ENCODE assay signal across 8 cellular contexts in the genomic region with DNA sequence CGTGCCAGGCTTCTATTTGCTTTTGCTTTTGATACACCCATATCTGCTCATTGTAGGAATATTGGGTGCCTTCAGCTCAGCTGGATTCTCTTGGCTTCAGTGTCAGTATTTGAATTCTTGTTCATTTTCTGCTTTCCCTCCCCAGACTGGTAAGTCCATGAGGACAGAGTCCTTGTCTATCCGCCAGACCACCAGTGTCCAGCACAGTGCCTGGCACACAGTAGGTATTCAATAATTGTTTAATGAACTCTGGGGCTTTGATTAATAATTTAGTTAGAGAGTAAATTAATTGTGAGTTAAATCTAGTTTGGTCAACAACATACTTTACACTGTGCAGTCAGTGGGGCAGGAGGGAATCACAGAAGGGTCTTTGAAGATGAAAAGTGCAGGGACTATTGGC.
DNase-seq lines count a peak whose midpoint lies in the region; ATAC-seq and TF ChIP-seq lines count a peak whose summit lies in the region.

No MANE protein-coding gene starts in this region.

- H3K27me3 Mint-ChIP-seq in CD8-positive, alpha-beta memory T cell, result no peaks in the 10 kb centered on the region

- H3K9me3 Mint-ChIP-seq in CD8-positive, alpha-beta memory T cell, result no peaks in the 10 kb centered on the region

- 80% methylated on average over 2 of the region's 2 CpGs for WGBS in prostate gland

- CTCF ChIA-PET in CD8-positive, alpha-beta memory T cell (lab: Charles Lee), result interaction anchor here (0.8 to 1.5 kb wide), 6 partner anchors 10 to 144 kb away, joined by 3 to 6 read pairs (median 3); no protein-coding TSS in a partner anchor
- CTCF ChIA-PET in RWPE1 (lab: Yijun Ruan, JAX), result interaction anchor here (0.6 kb wide), 1 partner anchor 17 kb away, joined by 3 read pairs; no protein-coding TSS in a partner anchor

- no peaks in the 10 kb centered on the region for H3K27me3 ChIP-seq in CD8-positive, alpha-beta memory T cell (ENCODE audit: insufficient read depth, low read length, poor library complexity, severe bottlenecking)
- H3K27me3 ChIP-seq in prostate gland (replicated peaks; ENCODE audit: insufficient read depth), result no peaks in the 10 kb centered on the region

- H3K27ac Mint-ChIP-seq in CD8-positive, alpha-beta memory T cell, result peak overlapping the region; percentile 48 to 96 (median 86)

- H3K4me3 Mint-ChIP-seq in CD8-positive, alpha-beta memory T cell, result peak overlapping the region; percentile 74 to 91 (median 81)

- no peaks in the 10 kb centered on the region for H3K36me3 ChIP-seq in CD8-positive, alpha-beta memory T cell (ENCODE audit: insufficient read depth, low read length)
- H3K36me3 ChIP-seq in prostate gland, result no peaks in the 10 kb centered on the region

- no peak for DNase-seq in CD8-positive, alpha-beta memory T cell
- DNase-seq in RWPE1 (ENCODE audit: low spot score) (no peak), epithelial cell of prostate (ENCODE audit: low read depth, low spot score) (no peak), prostate gland (ENCODE audit: low spot score) (no peak), D341Med (ENCODE audit: low spot score) (no peak), NCI-H526 (lab: John Stamatoyannopoulos, UW) (no peak)

- peak overlapping the region; percentile 27 for H3K27ac ChIP-seq in CD8-positive, alpha-beta memory T cell (ENCODE audit: low read depth, low read length)
- peak overlapping the region; percentile 93 for H3K27ac ChIP-seq in RWPE1
- peak overlapping the region; percentile 85 for H3K27ac ChIP-seq in epithelial cell of prostate
- peak overlapping the region; percentile 94 to 97 for H3K27ac ChIP-seq in prostate gland

- ATAC-seq in HG02571 (IDR thresholded peaks at IDR 0.05; ENCODE audit: unreplicated experiment) (no peak), GM21526 (IDR thresholded peaks at IDR 0.05; ENCODE audit: low FRiP score, unreplicated experiment) (no peak)

- H3K4me1 ChIP-seq in CD8-positive, alpha-beta memory T cell (ENCODE audit: insufficient read depth, low read length), result peaks cover 11% of the 10 kb centered on the region
- no peaks in the 10 kb centered on the region for H3K4me1 ChIP-seq in prostate gland (replicated peaks)

- no peaks in the 10 kb centered on the region for H3K36me3 Mint-ChIP-seq in CD8-positive, alpha-beta memory T cell

- no peaks in the 10 kb centered on the region for H3K9me3 ChIP-seq in CD8-positive, alpha-beta memory T cell (ENCODE audit: low read length)
- H3K9me3 ChIP-seq in prostate gland, result no peaks in the 10 kb centered on the region

- H3K4me1 Mint-ChIP-seq in CD8-positive, alpha-beta memory T cell, result peaks cover 16 to 23% (median 19%) of the 10 kb centered on the region in 3 donors

- peak overlapping the region; percentile 53 for H3K4me3 ChIP-seq in CD8-positive, alpha-beta memory T cell (ENCODE audit: low read length)
- H3K4me3 ChIP-seq in prostate gland, result peak overlapping the region in 1 of 2 donors; percentile 49

- intact Hi-C loops in prostate gland (cut with DNase I), result loop anchor here (2.0 to 10.0 kb wide), 3 partner anchors 109 to 392 kb away; a partner anchor contains a TSS

- TF ChIP-seq POLR2A in prostate gland (IDR thresholded peaks at IDR 0.05), result no peak

- no peak for TF ChIP-seq CTCF in RWPE1 (conservative IDR thresholded peaks at IDR 0.05; ENCODE audit: low read depth)
- TF ChIP-seq CTCF in prostate gland (IDR thresholded peaks at IDR 0.05), result no peak

- POLR2A ChIA-PET in CD8-positive, alpha-beta memory T cell (lab: Charles Lee), result interaction anchor here (1.0 to 1.7 kb wide), 5 partner anchors 39 to 394 kb away, joined by 4 to 18 read pairs (median 4); a partner anchor contains a TSS
- POLR2A ChIA-PET in RWPE1 (lab: Yijun Ruan, JAX; ENCODE audit: low non-redundant PET), result interaction anchor here (0.5 kb wide), 1 partner anchor 1007 kb away, joined by 3 read pairs; no protein-coding TSS in a partner anchor

Comparison
In these comparisons a context has a peak if more than half of its experiments do, and no peak if none do; other contexts are left out.
1. H3K27ac ChIP-seq: peak in every context shown above with its lines; median percentile 96 in prostate gland; 93 in RWPE1; 85 in epithelial cell of prostate; 27 in CD8-positive, alpha-beta memory T cell.